Comparison of ENCODE assay signal across 12 cellular contexts in the genomic region with DNA sequence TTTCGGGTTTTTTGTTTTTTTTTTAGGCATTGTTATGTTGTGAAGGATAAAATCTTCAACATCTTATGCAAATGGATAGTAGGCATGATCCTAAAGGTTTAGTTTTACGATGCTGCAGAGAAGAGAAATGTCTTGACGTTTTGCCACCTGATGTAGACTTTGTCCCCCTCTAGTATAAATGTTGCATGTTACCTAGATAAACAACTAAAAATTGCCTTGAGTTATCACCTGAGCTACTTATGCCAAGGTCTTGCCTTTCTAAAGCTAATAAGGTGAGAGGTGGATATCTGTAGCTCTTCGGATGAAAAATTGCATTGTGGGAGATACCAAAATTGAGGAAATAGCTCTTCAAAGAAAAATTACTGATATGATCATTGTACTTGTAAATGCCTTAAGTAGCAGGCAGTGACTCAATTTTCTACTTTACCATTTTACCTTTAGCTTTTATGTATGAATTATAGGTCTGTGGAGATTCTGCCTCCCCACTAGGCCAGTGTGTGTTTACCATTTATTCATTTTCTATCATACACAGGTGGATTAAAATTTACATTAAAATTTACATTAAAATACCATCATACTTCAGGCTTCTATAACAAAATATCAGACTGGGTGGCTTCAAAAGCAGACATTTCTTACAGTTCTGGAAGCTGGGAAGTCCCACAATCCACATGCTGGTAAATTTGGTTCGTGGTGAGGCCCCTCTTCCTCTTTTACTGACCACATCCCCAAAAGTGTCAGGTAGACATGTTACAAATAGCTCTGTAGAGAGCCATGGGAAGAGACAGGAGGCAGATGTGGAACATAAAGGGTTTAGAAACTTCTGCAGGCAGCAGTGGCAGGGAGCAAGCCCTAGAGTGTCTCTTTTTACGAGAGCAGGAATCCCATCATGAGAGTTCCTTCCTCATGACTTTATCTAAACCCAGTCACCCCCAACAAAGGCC.
A peak's percentile ranks its signal among the peaks of the same experiment; 100 is the strongest.
DNase-seq lines count a peak whose midpoint lies in the region; ATAC-seq, FAIRE-seq and TF ChIP-seq lines count a peak whose summit lies in the region.
"Had no signal": no experiment of that assay in that cellular context is flagged by ENCODE, and none has a peak within 500 bp of the region (broad histone marks: within the 10 kb centered on the region; RNA-seq: fewer than 3 reads in every experiment).

No MANE protein-coding gene starts in this region.

- H3K4me3 Mint-ChIP-seq in osteocyte (ENCODE audit: unreplicated experiment): no peak overlapping the region
- H3K4me3 Mint-ChIP-seq: naive thymus-derived CD8-positive, alpha-beta T cell had no signal

- no peaks in the 10 kb centered on the region for H3K36me3 ChIP-seq in KMS-11 (ENCODE audit: insufficient read depth)
- H3K36me3 ChIP-seq in K562 (ENCODE audit: control insufficient read depth, insufficient read depth, low read length): peaks cover 5% of the 10 kb centered on the region; the same call in 2 of the 3 replicates
- no peaks in the 10 kb centered on the region for H3K36me3 ChIP-seq in smooth muscle cell (ENCODE audit: low read depth)
- H3K36me3 ChIP-seq: brain microvascular endothelial cell had no signal

- no peak overlapping the region for H3K27ac Mint-ChIP-seq in osteocyte (ENCODE audit: unreplicated experiment)

- ATAC-seq in GM18508 (IDR thresholded peaks at IDR 0.05; ENCODE audit: insufficient read depth, unreplicated experiment): peak; percentile 82
- peak; percentile 70 for ATAC-seq in GM21786 (IDR thresholded peaks at IDR 0.05; ENCODE audit: unreplicated experiment)
- ATAC-seq in K562: no peak

- H3K4me1 ChIP-seq in KMS-11 (ENCODE audit: low read depth, poor library complexity, severe bottlenecking): peaks cover 67% of the 10 kb centered on the region
- no peaks in the 10 kb centered on the region for H3K4me1 ChIP-seq in K562 (replicated peaks in 1 of 2; ENCODE audit: control insufficient read depth in 2 of 2, insufficient read depth in 2 of 2, low read length in 2 of 2)
- peaks cover 2% of the 10 kb centered on the region for H3K4me1 ChIP-seq in smooth muscle cell (ENCODE audit: low read depth)

- H3K9me3 ChIP-seq in K562 (replicated peaks; ENCODE audit: control insufficient read depth, insufficient read depth, low read depth, low read length) (no peaks in the 10 kb centered on the region), smooth muscle cell (replicated peaks; ENCODE audit: low read depth) (no peaks in the 10 kb centered on the region)

- H3K9me1 ChIP-seq in K562 (ENCODE audit: control insufficient read depth, insufficient read depth, low read length): no peaks in the 10 kb centered on the region

- DNase-seq in K562 (ENCODE audit: extremely low read depth in 1 of 4, low spot score in 3 of 4) (no peak), NCI-H1417 treated with DMSO at 0.1 percent for 48 hours (lab: John Stamatoyannopoulos, UW) (no peak), osteocyte (ENCODE audit: extremely low spot score, unreplicated experiment) (no peak), smooth muscle cell (lab: John Stamatoyannopoulos, UW; ENCODE audit: unreplicated experiment) (no peak), C1 segment of cervical spinal cord (lab: John Stamatoyannopoulos, UW) (no peak)
- DNase-seq: activated CD4-positive, CD25-positive, alpha-beta regulatory T cell treated with anti-CD3 and anti-CD28 coated beads, Interleukin-2, amount 50 U/mL, for 72 hours; brain microvascular endothelial cell; naive thymus-derived CD8-positive, alpha-beta T cell; NCI-H446 treated with DMSO at 0.1 percent for 48 hours had no signal

- H3K4me2 ChIP-seq in KMS-11 (peak overlapping the region; percentile 78), K562 (ENCODE audit: insufficient read depth, low read length) (no peak overlapping the region), smooth muscle cell (no peak overlapping the region)

- CTCF ChIA-PET in K562 (lab: Yijun Ruan, JAX; ENCODE audit: low intra/inter-chr PET ratio): no interaction called here

- TF ChIP-seq CTCF in KMS-11 (conservative IDR thresholded peaks at IDR 0.05; ENCODE audit: low read depth, low read length): no peak
- no peak for TF ChIP-seq CTCF in K562 (IDR thresholded peaks at IDR 0.05 in 2 of 3, conservative IDR thresholded peaks at IDR 0.05 in 1 of 3; ENCODE audit: insufficient read depth in 2 of 3, low read depth in 1 of 3, low read length in 3 of 3)
- TF ChIP-seq CTCF in osteocyte (IDR thresholded peaks at IDR 0.05): no peak
- no peak for TF ChIP-seq CTCF in smooth muscle cell (IDR thresholded peaks at IDR 0.05; ENCODE audit: borderline replicate concordance, insufficient read depth, poor library complexity, severe bottlenecking)

- in situ Hi-C loops in K562 (cut with MboI): no loop called here

- no peak for TF ChIP-seq POLR2A in K562 (conservative IDR thresholded peaks at IDR 0.05)

- 79% methylated on average over 5 of the region's 6 CpGs for WGBS in K562 (ENCODE audit: insufficient coverage, low coverage, missing lambda C conversion rate)
- 90% methylated on average over 6 of the region's 6 CpGs for WGBS in smooth muscle cell (ENCODE audit: low lambda C conversion rate)

- no peaks in the 10 kb centered on the region for H3K27me3 ChIP-seq in KMS-11 (ENCODE audit: insufficient read depth, low read depth)
- H3K27me3 ChIP-seq in K562 (ENCODE audit: control insufficient read depth in 2 of 2, insufficient read depth in 2 of 2, low read length in 2 of 2): no peaks in the 10 kb centered on the region
- H3K27me3 ChIP-seq in smooth muscle cell (ENCODE audit: low read depth): no peaks in the 10 kb centered on the region
- H3K27me3 ChIP-seq: brain microvascular endothelial cell had no signal

- intact Hi-C loops in K562 (cut with micrococcal nuclease): no loop called here

- H3K27ac ChIP-seq in KMS-11 (peak overlapping the region; percentile 5; the same call in 1 of the 2 replicates), K562 (ENCODE audit: extremely low read depth, low read depth, low read length) (no peak overlapping the region), smooth muscle cell (ENCODE audit: low read depth) (no peak overlapping the region)
- H3K27ac ChIP-seq: brain microvascular endothelial cell had no signal

- H3K4me1 Mint-ChIP-seq in osteocyte (ENCODE audit: unreplicated experiment): peaks cover 20% of the 10 kb centered on the region

- no peak overlapping the region for H3K4me3 ChIP-seq in KMS-11 (IDR thresholded peaks at IDR 0.05; ENCODE audit: insufficient read depth, low read depth, low read length)
- H3K4me3 ChIP-seq in K562: no peak overlapping the region
- H3K4me3 ChIP-seq in smooth muscle cell: no peak overlapping the region

- no peaks in the 10 kb centered on the region for H3K9me3 Mint-ChIP-seq in osteocyte (ENCODE audit: unreplicated experiment)
- H3K9me3 Mint-ChIP-seq: naive thymus-derived CD8-positive, alpha-beta T cell had no signal

- POLR2A ChIA-PET in K562 (lab: Yijun Ruan, JAX): no interaction called here

- H4K20me1 ChIP-seq in KMS-11 (ENCODE audit: insufficient read depth) (no peaks in the 10 kb centered on the region), K562 (replicated peaks; ENCODE audit: control insufficient read depth, insufficient read depth, low read length) (no peaks in the 10 kb centered on the region), smooth muscle cell (ENCODE audit: low read depth) (no peaks in the 10 kb centered on the region)

- TF ChIP-seq RAD21 in K562 (CRISPR knock-in tag; conservative IDR thresholded peaks at IDR 0.05 in 1 of 2, IDR thresholded peaks at IDR 0.05 in 1 of 2): no peak

- no peak overlapping the region for H3K9ac ChIP-seq in KMS-11
- no peak overlapping the region for H3K9ac ChIP-seq in K562 (ENCODE audit: insufficient read depth in 1 of 2, low read depth in 2 of 2, low read length in 2 of 2)
- no peak overlapping the region for H3K9ac ChIP-seq in smooth muscle cell (ENCODE audit: low read depth)

- no peak for FAIRE-seq in K562 (lab: Jason Lieb, UNC)

- H3K36me3 Mint-ChIP-seq in osteocyte (ENCODE audit: unreplicated experiment): peaks cover 26% of the 10 kb centered on the region

- H3K79me2 ChIP-seq in KMS-11 (ENCODE audit: insufficient read depth, low read depth) (no peaks in the 10 kb centered on the region), K562 (ENCODE audit: control insufficient read depth, insufficient read depth, low read length) (no peaks in the 10 kb centered on the region), smooth muscle cell (ENCODE audit: low read depth) (no peaks in the 10 kb centered on the region)

- no peak for TF ChIP-seq EP300 in K562 (IDR thresholded peaks at IDR 0.05; ENCODE audit: low read length)

- H3F3A ChIP-seq in smooth muscle cell (ENCODE audit: low read depth): no peaks in the 10 kb centered on the region

- no peaks in the 10 kb centered on the region for H3K27me3 Mint-ChIP-seq in osteocyte (ENCODE audit: unreplicated experiment)
- H3K27me3 Mint-ChIP-seq: naive thymus-derived CD8-positive, alpha-beta T cell had no signal

- no peak overlapping the region for H2AFZ ChIP-seq in KMS-11 (ENCODE audit: low read depth)
- H2AFZ ChIP-seq in K562 (ENCODE audit: low read depth, low read length): no peak overlapping the region
- no peak overlapping the region for H2AFZ ChIP-seq in smooth muscle cell (ENCODE audit: low read depth)

- no TSS peak for BruUV-seq in K562 (replicated peaks; lab: Mats Ljungman, UMichigan)

TF ChIP-seq in K562, 482 proteins besides CTCF, POLR2A, EP300 and RAD21:
- TF ChIP-seq STAT5B (CRISPR knock-in tag; IDR thresholded peaks at IDR 0.05): no peak
- TF ChIP-seq SPI1 (IDR thresholded peaks at IDR 0.05; ENCODE audit: borderline replicate concordance, low read depth, low read length): peak; percentile 77
TF ChIP-seq in K562: peak in this region for 1.
